Comparison of ENCODE assay signal across 16 cellular contexts in genomic region chr12:39395866-39396265, GRCh38. TPM values are rescaled to one million over a fixed set of nuclear protein-coding genes. Genes with fewer than 3 reads are reported as not detected.
A peak's percentile ranks its signal among the peaks of the same experiment; 100 is the strongest.
DNase-seq lines count a peak whose midpoint lies in the region; ATAC-seq and TF ChIP-seq lines count a peak whose summit lies in the region.
"Had no signal": no experiment of that assay in that cellular context is flagged by ENCODE, and none has a peak within 500 bp of the region (broad histone marks: within the 10 kb centered on the region; RNA-seq: fewer than 3 reads in every experiment).

No MANE protein-coding gene starts in this region.

- H3K9me3 ChIP-seq in H9 (ENCODE audit: control insufficient read depth, low read depth, low read length) (no peaks in the 10 kb centered on the region), left ventricle myocardium inferior (replicated peaks) (no peaks in the 10 kb centered on the region)

- no peak overlapping the region for H2BK120ac ChIP-seq in H9 (ENCODE audit: low read depth, low read length, poor library complexity, severe bottlenecking)

- H3K4me2 ChIP-seq in H9 (ENCODE audit: insufficient read depth, insufficient read length, low read length) = no peak overlapping the region

- intact Hi-C loops in left ventricle myocardium inferior (cut with micrococcal nuclease) (no loop called here), sciatic nerve (cut with DNase I) (no loop called here)

- H2BK5ac ChIP-seq in H9 (ENCODE audit: insufficient read length, low read length) = no peak overlapping the region

- H3K4me1 Mint-ChIP-seq in H9 (peaks cover 40 to 43% of the 10 kb centered on the region in 2 experiments), progenitor cell of endocrine pancreas (ENCODE audit: low read depth) (peaks cover 13% of the 10 kb centered on the region)
- H3K4me1 Mint-ChIP-seq: B cell had no signal

- no peaks in the 10 kb centered on the region for H3K27me3 Mint-ChIP-seq in H9 (ENCODE audit: low read depth)
- no peaks in the 10 kb centered on the region for H3K27me3 Mint-ChIP-seq in progenitor cell of endocrine pancreas
- H3K27me3 Mint-ChIP-seq: B cell had no signal

- no peaks in the 10 kb centered on the region for H3K23me2 ChIP-seq in H9 (ENCODE audit: insufficient read length, low read depth, low read length, poor library complexity, severe bottlenecking)

- H3K79me1 ChIP-seq in H9 (ENCODE audit: insufficient read depth, low read depth, low read length, poor library complexity, severe bottlenecking) = no peaks in the 10 kb centered on the region

- no peak overlapping the region for H2AFZ ChIP-seq in H9 (ENCODE audit: low read length)

- TF ChIP-seq CTCF in H9 (conservative IDR thresholded peaks at IDR 0.05) (no peak), left ventricle myocardium inferior (IDR thresholded peaks at IDR 0.05; ENCODE audit: borderline replicate concordance) (no peak), progenitor cell of endocrine pancreas (IDR thresholded peaks at IDR 0.05; ENCODE audit: unreplicated experiment) (no peak)

- no peak overlapping the region for H2BK15ac ChIP-seq in H9 (ENCODE audit: low read depth, low read length)

- no peak overlapping the region for H2BK20ac ChIP-seq in H9 (ENCODE audit: low read depth, low read length, poor library complexity, severe bottlenecking)

- ATAC-seq in sciatic nerve = no peak
- ATAC-seq in HG03196 (IDR thresholded peaks at IDR 0.05; ENCODE audit: unreplicated experiment) = no peak
- ATAC-seq: CD8-positive, alpha-beta T cell; PC-3 had no signal

- H3K4me3 Mint-ChIP-seq in H9 (no peak overlapping the region), progenitor cell of endocrine pancreas (ENCODE audit: low read depth) (no peak overlapping the region)
- H3K4me3 Mint-ChIP-seq: B cell; CD8-positive, alpha-beta T cell had no signal

- WGBS in H9 (ENCODE audit: extremely low coverage, insufficient read length, low lambda C conversion rate) = 100% methylated on average over 1 of the region's 6 CpGs

- H3K36me3 Mint-ChIP-seq in H9 (ENCODE audit: insufficient read depth in 1 of 3, low read depth in 3 of 3) (peaks cover 0 to 4% (median 2%) of the 10 kb centered on the region in 3 experiments; a peak in 3 of 7 replicates), progenitor cell of endocrine pancreas (ENCODE audit: insufficient read depth) (peaks cover 1% of the 10 kb centered on the region)
- H3K36me3 Mint-ChIP-seq: CD8-positive, alpha-beta T cell had no signal

- no peaks in the 10 kb centered on the region for H3K27me3 ChIP-seq in H9 (ENCODE audit: insufficient read depth, low read length)
- no peaks in the 10 kb centered on the region for H3K27me3 ChIP-seq in left ventricle myocardium inferior (ENCODE audit: low read depth)

- H4K91ac ChIP-seq in H9 (ENCODE audit: insufficient read length, low read depth, low read length) = no peak overlapping the region

- H3K9me3 Mint-ChIP-seq in H9 (no peaks in the 10 kb centered on the region), progenitor cell of endocrine pancreas (ENCODE audit: low read depth) (peaks cover 3% of the 10 kb centered on the region)
- H3K9me3 Mint-ChIP-seq: CD8-positive, alpha-beta T cell had no signal

- no peak overlapping the region for H2AK5ac ChIP-seq in H9 (ENCODE audit: insufficient read length, low read length)

- peaks cover 2% of the 10 kb centered on the region; the same call in 1 of the 2 replicates for H3K79me2 ChIP-seq in H9 (ENCODE audit: insufficient read depth, low read length)

- H4K8ac ChIP-seq in H9 (replicated peaks; ENCODE audit: insufficient read length, low read depth, low read length) = no peak overlapping the region

- no peak overlapping the region for H3K23ac ChIP-seq in H9 (ENCODE audit: insufficient read length, low read depth, low read length)

- H3K36me3 ChIP-seq in left ventricle myocardium inferior = no peaks in the 10 kb centered on the region

- H3K4ac ChIP-seq in H9 (ENCODE audit: low read depth, low read length) = no peak overlapping the region

- H3K9ac ChIP-seq in H9 (ENCODE audit: extremely low read depth, insufficient read length, low read length) = no peak overlapping the region

- no peak overlapping the region for H4K5ac ChIP-seq in H9 (ENCODE audit: insufficient read length, low read depth, low read length)

- no peak overlapping the region for H2BK12ac ChIP-seq in H9 (ENCODE audit: insufficient read length, low read depth, low read length)

- peak overlapping the region in 2 of 3 experiments; percentile 93 to 97; a peak in 6 of 7 replicates for H3K27ac Mint-ChIP-seq in H9
- H3K27ac Mint-ChIP-seq in progenitor cell of endocrine pancreas = peak overlapping the region; percentile 90
- H3K27ac Mint-ChIP-seq: B cell; CD8-positive, alpha-beta T cell had no signal

- no peak overlapping the region for H3K14ac ChIP-seq in H9 (ENCODE audit: insufficient read depth, low read length)

- H4K20me1 ChIP-seq in H9 (ENCODE audit: control insufficient read depth, insufficient read depth, insufficient read length) = no peaks in the 10 kb centered on the region

- peak overlapping the region; percentile 48 for H3K4me3 ChIP-seq in left ventricle myocardium inferior

- DNase-seq in H9 (no peak), amniotic epithelial cell (ENCODE audit: low read depth) (peak; percentile 84), left ventricle myocardium inferior (no peak), progenitor cell of endocrine pancreas (ENCODE audit: low spot score, unreplicated experiment) (no peak), inferior parietal cortex (ENCODE audit: extremely low spot score) (no peak), HPDE6-E6E7 (ENCODE audit: extremely low spot score) (no peak), sciatic nerve (ENCODE audit: low spot score) (no peak)
- DNase-seq: CD8-positive, alpha-beta T cell; KG1; NCI-H1048; NCI-H226; NCI-H526; PC-3 had no signal

- no peak overlapping the region for H3K18ac ChIP-seq in H9 (ENCODE audit: insufficient read length, low read depth, low read length)

- H3K27ac ChIP-seq in H9 (ENCODE audit: insufficient read length, low read depth, low read length) (no peak overlapping the region), left ventricle myocardium inferior (replicated peaks) (peak overlapping the region; percentile 82)
- H3K27ac ChIP-seq: HL-60 had no signal

- no peak overlapping the region for H3T11ph ChIP-seq in H9 (ENCODE audit: low read length)

- H3K56ac ChIP-seq in H9 (ENCODE audit: insufficient read length, low read depth, low read length) = no peak overlapping the region

- H3K4me1 ChIP-seq in H9 (ENCODE audit: insufficient read depth, low read length) (peaks cover 16% of the 10 kb centered on the region; the same call in 1 of the 2 replicates), left ventricle myocardium inferior (peaks cover 83% of the 10 kb centered on the region)

RNA-seq across cellular contexts. Expression of gene KIF21A, which starts 47.1 kb away (rescaled TPM):
- 17.2 and 17.4 TPM in 2 replicates for total RNA-seq in H9 (2021)
- 49.8 TPM for total RNA-seq in left ventricle myocardium inferior
- 54.1 and 57.3 TPM in 2 replicates for total RNA-seq in progenitor cell of endocrine pancreas
- 31.1 TPM for total RNA-seq in sciatic nerve
